Comparison of ENCODE assay signal across 8 cellular contexts in the genomic region with DNA sequence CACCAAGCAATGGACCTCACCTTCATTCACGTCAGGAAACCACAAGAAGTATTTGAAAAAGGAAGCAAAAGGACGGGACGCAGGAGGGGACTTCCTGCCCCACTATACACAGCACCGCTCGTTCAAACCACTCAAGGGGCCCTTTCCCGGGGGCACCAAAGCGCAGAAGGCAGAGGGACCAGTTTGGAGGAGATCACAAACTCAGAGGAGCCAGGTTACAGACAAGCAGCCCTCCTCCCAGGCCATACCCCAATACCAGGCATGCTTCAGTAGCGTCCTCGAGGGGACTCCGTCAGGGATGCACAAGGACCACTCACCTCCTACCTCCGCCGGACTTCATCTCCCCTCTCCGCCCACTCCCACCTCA. TPM values are rescaled to one million over a fixed set of nuclear protein-coding genes. Genes with fewer than 3 reads are reported as not detected.
DNase-seq lines count a peak whose midpoint lies in the region; ATAC-seq and TF ChIP-seq lines count a peak whose summit lies in the region.

No MANE protein-coding gene starts in this region.

- peaks cover 15% of the 10 kb centered on the region; the same call in 1 of the 2 replicates for H3K36me3 ChIP-seq in SK-N-MC (ENCODE audit: insufficient read depth, low read length)
- H3K36me3 ChIP-seq in urinary bladder (ENCODE audit: insufficient read depth): no peaks in the 10 kb centered on the region

- H3K4me3 Mint-ChIP-seq in mesothelial cell of epicardium: peak overlapping the region; percentile 94

- H3K9ac ChIP-seq in SK-N-MC (ENCODE audit: insufficient read length): peak overlapping the region; percentile 91

- TF ChIP-seq CTCF in choroid plexus epithelial cell (conservative IDR thresholded peaks at IDR 0.05; ENCODE audit: low read depth, low read length) (no peak), mesothelial cell of epicardium (IDR thresholded peaks at IDR 0.05; ENCODE audit: unreplicated experiment) (no peak)

- DNase-seq in NCI-H146 (lab: John Stamatoyannopoulos, UW) (peak; percentile 23), NCI-H146 treated with DMSO at 0.1 percent for 48 hours (lab: John Stamatoyannopoulos, UW; ENCODE audit: unreplicated experiment) (no peak), SK-N-MC (ENCODE audit: low read depth, low spot score) (no peak), choroid plexus epithelial cell (ENCODE audit: low read depth) (peak; percentile 37), mesothelial cell of epicardium (ENCODE audit: low spot score in 2 of 2, unreplicated experiment in 2 of 2) (no peak), GOT3 (lab: John Stamatoyannopoulos, UW) (no peak)

- 0% methylated on average over 13 of the region's 13 CpGs for WGBS in urinary bladder

- H3K9me3 Mint-ChIP-seq in mesothelial cell of epicardium: no peaks in the 10 kb centered on the region

- H3K4me3 ChIP-seq in SK-N-MC: peak overlapping the region; percentile 97
- peak overlapping the region; percentile 94 for H3K4me3 ChIP-seq in choroid plexus epithelial cell (ENCODE audit: low read depth, low read length)
- peak overlapping the region; percentile 75 for H3K4me3 ChIP-seq in urinary bladder (ENCODE audit: low read depth, low read length)

- no peaks in the 10 kb centered on the region for H3K27me3 Mint-ChIP-seq in mesothelial cell of epicardium (ENCODE audit: low read depth)

- peaks cover 38% of the 10 kb centered on the region for H3K4me1 Mint-ChIP-seq in mesothelial cell of epicardium

- ATAC-seq in HG02678 (IDR thresholded peaks at IDR 0.05; ENCODE audit: unreplicated experiment): peak; percentile 12

- peaks cover 5% of the 10 kb centered on the region for H3K4me1 ChIP-seq in urinary bladder (ENCODE audit: insufficient read depth)

- H3K27ac ChIP-seq in SK-N-MC (no peak overlapping the region), urinary bladder (ENCODE audit: low read depth) (peak overlapping the region; percentile 87)

- H3K27ac Mint-ChIP-seq in mesothelial cell of epicardium: peak overlapping the region; percentile 98

- H3K9me3 ChIP-seq in SK-N-MC (ENCODE audit: low read depth, low read length): no peaks in the 10 kb centered on the region

- H3K36me3 Mint-ChIP-seq in mesothelial cell of epicardium: peaks cover 6% of the 10 kb centered on the region

RNA-seq across cellular contexts. Expression of gene CRTC2, which starts 0.7 kb away (rescaled TPM):
- total RNA-seq in mesothelial cell of epicardium: 45.5 to 47.1 TPM (median 45.9 TPM) in 3 replicates
- total RNA-seq in urinary bladder: 4.3 TPM
- 29.8 TPM for polyA plus RNA-seq in urinary bladder

RNA-seq across cellular contexts. Expression of gene SLC39A1, which starts 5.6 kb away (rescaled TPM):
- total RNA-seq in mesothelial cell of epicardium (73.3 to 76.3 TPM (median 73.9 TPM) in 3 replicates), urinary bladder (42.6 TPM)
- 121 TPM for polyA plus RNA-seq in urinary bladder

RNA-seq across cellular contexts. Expression of gene CREB3L4, which starts 10.0 kb away (rescaled TPM):
- total RNA-seq in mesothelial cell of epicardium (29.9 to 33.1 TPM (median 31.1 TPM) in 3 replicates), urinary bladder (8.7 TPM)
- polyA plus RNA-seq in urinary bladder: 12.2 TPM

RNA-seq across cellular contexts. Expression of gene DENND4B, which starts 11.2 kb away (rescaled TPM):
- total RNA-seq in mesothelial cell of epicardium: 57.3 to 63.1 TPM (median 58.0 TPM) in 3 replicates
- total RNA-seq in urinary bladder: 18.3 TPM
- 25.1 TPM for polyA plus RNA-seq in urinary bladder

RNA-seq across cellular contexts. Expression of gene JTB, which starts 19.7 kb away (rescaled TPM):
- total RNA-seq in mesothelial cell of epicardium (67.6 to 74.1 TPM (median 72.1 TPM) in 3 replicates), urinary bladder (99.5 TPM)
- 148 TPM for polyA plus RNA-seq in urinary bladder

Comparison
In these comparisons a context has a peak if more than half of its experiments do, and no peak if none do; other contexts are left out.
1. DNase-seq: peak in NCI-H146 (single experiment) and choroid plexus epithelial cell (single experiment); none in NCI-H146 treated with DMSO at 0.1 percent for 48 hours (single experiment), SK-N-MC (single experiment), mesothelial cell of epicardium (0 of 2) and GOT3 (single experiment).
2. Peak in every context shown above with its lines, with median percentiles within 50 percentile points of each other: H3K4me3 ChIP-seq.